In the genomic region with DNA sequence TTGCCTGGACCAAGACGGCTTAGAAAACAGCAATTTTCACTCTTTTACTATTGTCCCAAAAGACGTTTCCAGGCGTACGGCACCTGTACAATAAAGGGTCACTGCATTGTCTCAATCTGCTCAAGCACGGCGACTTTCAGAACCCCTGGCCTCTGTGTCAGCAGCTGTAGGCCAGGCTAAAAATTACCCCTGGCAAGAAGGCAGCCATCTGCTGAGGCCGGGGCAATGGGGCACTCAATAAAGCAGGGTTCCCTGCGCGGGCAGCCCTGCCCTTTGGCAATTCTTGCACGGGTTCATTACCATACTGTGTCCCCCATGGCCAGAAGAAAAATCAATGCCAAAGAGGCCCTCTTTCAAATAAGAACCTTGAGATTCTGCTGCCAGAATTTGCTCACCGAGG, we compare ENCODE assay signal across 19 cellular contexts. TPM values are rescaled to one million over a fixed set of nuclear protein-coding genes. Genes with fewer than 3 reads are reported as not detected.
DNase-seq lines count a peak whose midpoint lies in the region; ATAC-seq and TF ChIP-seq lines count a peak whose summit lies in the region.
"Had no signal": no experiment of that assay in that cellular context is flagged by ENCODE, and none has a peak within 500 bp of the region (broad histone marks: within the 10 kb centered on the region; RNA-seq: fewer than 3 reads in every experiment).

No MANE protein-coding gene starts in this region.

- H3K4me1 Mint-ChIP-seq in CD4-positive, alpha-beta T cell (ENCODE audit: low read depth) = peaks cover 93% of the 10 kb centered on the region
- H3K4me1 Mint-ChIP-seq in IgD-negative memory B cell = peaks cover 72 to 79% (median 73%) of the 10 kb centered on the region in 3 donors
- H3K4me1 Mint-ChIP-seq in effector memory CD8-positive, alpha-beta T cell (ENCODE audit: low read depth in 2 of 2) = peaks cover 85 to 95% of the 10 kb centered on the region in 2 donors

- H3K27ac Mint-ChIP-seq in CD4-positive, alpha-beta T cell = peak overlapping the region; percentile 86
- peak overlapping the region; percentile 54 to 90 (median 89) for H3K27ac Mint-ChIP-seq in IgD-negative memory B cell
- peak overlapping the region; percentile 85 to 96 for H3K27ac Mint-ChIP-seq in effector memory CD8-positive, alpha-beta T cell

- H3K9me3 ChIP-seq in CD4-positive, alpha-beta T cell (ENCODE audit: control insufficient read depth, low read length) = no peaks in the 10 kb centered on the region
- H3K9me3 ChIP-seq in psoas muscle = no peaks in the 10 kb centered on the region

- intact Hi-C loops in CD4-positive, alpha-beta T cell (cut with DNase I, micrococcal nuclease) = loop anchor here in 1 of 2 experiments (5.0 kb wide), 1 partner anchor 33 kb away; no protein-coding TSS in a partner anchor
- intact Hi-C loops in psoas muscle (cut with DNase I) = loop anchor here in 1 of 2 donors (5.0 kb wide), 1 partner anchor 37 kb away; no protein-coding TSS in a partner anchor

- no peak overlapping the region for H3K4me3 ChIP-seq in psoas muscle
- H3K4me3 ChIP-seq: SK-N-MC had no signal

- peaks cover 3% of the 10 kb centered on the region for H3K36me3 Mint-ChIP-seq in CD4-positive, alpha-beta T cell (ENCODE audit: low read depth)
- peaks cover 2% of the 10 kb centered on the region for H3K36me3 Mint-ChIP-seq in IgD-negative memory B cell
- peaks cover 35% of the 10 kb centered on the region for H3K36me3 Mint-ChIP-seq in effector memory CD8-positive, alpha-beta T cell (ENCODE audit: insufficient read depth)

- H3K9me3 Mint-ChIP-seq in CD4-positive, alpha-beta T cell = no peaks in the 10 kb centered on the region
- no peaks in the 10 kb centered on the region for H3K9me3 Mint-ChIP-seq in IgD-negative memory B cell
- H3K9me3 Mint-ChIP-seq in effector memory CD8-positive, alpha-beta T cell = no peaks in the 10 kb centered on the region

- CTCF ChIA-PET in CD4-positive, alpha-beta T cell (lab: Charles Lee) = no interaction called here

- no peak for DNase-seq in CD4-positive, alpha-beta T cell
- no peak for DNase-seq in effector memory CD8-positive, alpha-beta T cell
- DNase-seq in psoas muscle (no peak), NCI-H1105 treated with DMSO at 0.1 percent for 48 hours (lab: John Stamatoyannopoulos, UW) (no peak)
- no peak for DNase-seq in activated CD4-positive, CD25-positive, alpha-beta regulatory T cell treated with anti-CD3 and anti-CD28 coated beads, Interleukin-2, amount 50 U/mL, for 72 hours
- DNase-seq: activated naive CD4-positive, alpha-beta T cell treated with anti-CD3 and anti-CD28 coated beads, Interleukin-2, amount 50 U/mL, for 16 hours; activated T-cell treated with anti-CD3 and anti-CD28 coated beads, Interleukin-2, amount 50 U/mL, for 1 hour; cortex of kidney; DMS153; left colon; NCI-H146; NCI-H748 treated with DMSO at 0.1 percent for 48 hours; PC-3; stimulated activated CD4-positive, alpha-beta T cell treated with anti-CD3 and anti-CD28 coated beads, Interleukin-2, amount 100 ng/mL, for 24 hours; T1000 had no signal

- no peak for TF ChIP-seq CTCF in CD4-positive, alpha-beta T cell (IDR thresholded peaks at IDR 0.05)
- no peak for TF ChIP-seq CTCF in psoas muscle (IDR thresholded peaks at IDR 0.05)

- POLR2A ChIA-PET in CD4-positive, alpha-beta T cell (lab: Charles Lee) = no interaction called here

- H3K27me3 Mint-ChIP-seq in CD4-positive, alpha-beta T cell = no peaks in the 10 kb centered on the region
- no peaks in the 10 kb centered on the region for H3K27me3 Mint-ChIP-seq in IgD-negative memory B cell
- H3K27me3 Mint-ChIP-seq in effector memory CD8-positive, alpha-beta T cell = no peaks in the 10 kb centered on the region

- H3K4me3 Mint-ChIP-seq in CD4-positive, alpha-beta T cell = peak overlapping the region; percentile 66
- H3K4me3 Mint-ChIP-seq in IgD-negative memory B cell = peak overlapping the region in 3 of 4 donors; percentile 28 to 79 (median 72)
- peak overlapping the region; percentile 63 to 69 for H3K4me3 Mint-ChIP-seq in effector memory CD8-positive, alpha-beta T cell

- no peaks in the 10 kb centered on the region for H3K36me3 ChIP-seq in psoas muscle (ENCODE audit: insufficient read depth in 1 of 2, low read depth in 1 of 2)

- WGBS in psoas muscle, 3 donors = 28 to 47% (median 36%) methylated on average over 11 of the region's 11 CpGs

- ATAC-seq in CD4-positive, alpha-beta T cell (ENCODE audit: poor library complexity) = peak; percentile 8
- peak; percentile 5 for ATAC-seq in effector memory CD8-positive, alpha-beta T cell (replicated peaks)
- ATAC-seq in psoas muscle = peak in 3 of 4 donors; percentile 53 to 69 (median 69)
- ATAC-seq in GM21390 (IDR thresholded peaks at IDR 0.05; ENCODE audit: unreplicated experiment) = no peak
- ATAC-seq: left colon, PC-3 had no signal

- peaks cover 51% of the 10 kb centered on the region for H3K4me1 ChIP-seq in psoas muscle

- H3K27me3 ChIP-seq in CD4-positive, alpha-beta T cell (ENCODE audit: control insufficient read depth, insufficient read depth, low read length) = no peaks in the 10 kb centered on the region
- H3K27me3 ChIP-seq in psoas muscle (ENCODE audit: insufficient read depth in 3 of 3, low read length in 2 of 3) = no peaks in the 10 kb centered on the region

- H3K27ac ChIP-seq in CD4-positive, alpha-beta T cell (ENCODE audit: low read depth, low read length) = peak overlapping the region; percentile 26
- no peak overlapping the region for H3K27ac ChIP-seq in psoas muscle
- H3K27ac ChIP-seq: epithelial cell of prostate, SK-N-MC had no signal

RNA-seq across cellular contexts. Expression of a gene that starts 52.1 kb away (rescaled TPM):
- total RNA-seq in CD4-positive, alpha-beta T cell = 10 to 100 TPM; 82.3 to 85.2 TPM
- polyA plus RNA-seq in IgD-negative memory B cell (22.9 TPM), psoas muscle (10 to 100 TPM; 28.2 to 58.1 (median 39.6) TPM)
- 10 to 100 TPM; 27.2 to 38.7 (median 33.9) TPM for total RNA-seq in psoas muscle
